16 cellular contexts compared by ENCODE assay signal in genomic region chr4:147842573-147842972, GRCh38.
DNase-seq lines count a peak whose midpoint lies in the region; ATAC-seq and TF ChIP-seq lines count a peak whose summit lies in the region.
"Had no signal": no experiment of that assay in that cellular context is flagged by ENCODE, and none has a peak within 500 bp of the region (broad histone marks: within the 10 kb centered on the region; RNA-seq: fewer than 3 reads in every experiment).

No MANE protein-coding gene starts in this region.

- DNase-seq in amniotic epithelial cell (ENCODE audit: low read depth): peak; percentile 92
- peak; percentile 96 for DNase-seq in fibroblast of pulmonary artery (ENCODE audit: low read depth)
- DNase-seq in omental fat pad (ENCODE audit: low spot score): no peak
- no peak for DNase-seq in vagina (ENCODE audit: extremely low spot score in 2 of 2)
- no peak for DNase-seq in DMS 273 (lab: John Stamatoyannopoulos, UW; ENCODE audit: unreplicated experiment)
- DNase-seq in SHP77 treated with DMSO at 0.1 percent for 48 hours (lab: John Stamatoyannopoulos, UW): no peak
- DNase-seq: activated CD8-positive, alpha-beta memory T cell treated with anti-CD3 and anti-CD28 coated beads, Interleukin-2, amount 50 U/mL, for 48 hours; CD8-positive, alpha-beta T cell; erythroblast; MV-4-11; NCI-H2081 treated with DMSO at 0.1 percent for 48 hours; stimulated activated CD4-positive, alpha-beta T cell treated with anti-CD3 and anti-CD28 coated beads, Interleukin-12 subunit alpha, Interleukin-12 subunit beta, amount 100 ng/mL, for 4 hours had no signal

- no peak overlapping the region for H3K4me3 ChIP-seq in fibroblast of pulmonary artery (replicated peaks; ENCODE audit: low read depth, low read length)
- no peak overlapping the region for H3K4me3 ChIP-seq in vagina
- H3K4me3 ChIP-seq: lung had no signal

- no peaks in the 10 kb centered on the region for H3K27me3 ChIP-seq in vagina

- ATAC-seq in omental fat pad (ENCODE audit: low FRiP score) (peak; percentile 77), GM21529 (IDR thresholded peaks at IDR 0.05; ENCODE audit: unreplicated experiment) (no peak)
- ATAC-seq: activated CD4-positive, CD25-positive, alpha-beta regulatory T cell treated with anti-CD3 and anti-CD28 coated beads, Interleukin-2, amount 50 U/mL, for 24 hours had no signal

- H3K27ac ChIP-seq in vagina: peak overlapping the region; percentile 9
- H3K27ac ChIP-seq: RWPE1 had no signal

- no peaks in the 10 kb centered on the region for H3K9me3 ChIP-seq in vagina

- no peak for TF ChIP-seq POLR2A in vagina (IDR thresholded peaks at IDR 0.05)

- H3K36me3 ChIP-seq in vagina: no peaks in the 10 kb centered on the region

- TF ChIP-seq CTCF in fibroblast of pulmonary artery (IDR thresholded peaks at IDR 0.05; ENCODE audit: low read length, missing control alignments) (no peak), omental fat pad (IDR thresholded peaks at IDR 0.05) (no peak), vagina (IDR thresholded peaks at IDR 0.05) (no peak)

- H3K4me1 ChIP-seq in vagina: peaks cover 46% of the 10 kb centered on the region

- intact Hi-C loops in vagina (cut with DNase I): no loop called here

Comparison
In these comparisons a context has a peak if more than half of its experiments do, and no peak if none do; other contexts are left out.
1. DNase-seq: peak in amniotic epithelial cell (single experiment) and fibroblast of pulmonary artery (single experiment); none in omental fat pad (single experiment), vagina (0 of 2), DMS 273 (single experiment) and SHP77 treated with DMSO at 0.1 percent for 48 hours (single experiment).